1 cellular context compared by ENCODE assay signal in genomic region chr5:104628906-104629305, GRCh38.
TF ChIP-seq lines count a peak whose summit lies in the region.

No MANE protein-coding gene starts in this region.

TF ChIP-seq in IMR-90, 13 proteins besides CTCF, POLR2A, EP300 and RAD21 (continued from another document):
- TF ChIP-seq ELK1 (IDR thresholded peaks at IDR 0.05; ENCODE audit: borderline replicate concordance, low read depth, low read length) (no peak), NFE2L2 (IDR thresholded peaks at IDR 0.05; ENCODE audit: low read depth, low read length) (peak; percentile 96), RCOR1 (IDR thresholded peaks at IDR 0.05; ENCODE audit: insufficient replicate concordance, low read length) (no peak), SMC3 (IDR thresholded peaks at IDR 0.05; ENCODE audit: low read depth, low read length) (no peak), MAFK (IDR thresholded peaks at IDR 0.05; ENCODE audit: low read depth, low read length) (peak; percentile 82)
